In genomic region chr22:22425783-22426624, GRCh38 we compare ENCODE assay signal across 15 cellular contexts.
DNase-seq lines count a peak whose midpoint lies in the region; ATAC-seq, FAIRE-seq and TF ChIP-seq lines count a peak whose summit lies in the region.
"Had no signal": no experiment of that assay in that cellular context is flagged by ENCODE, and none has a peak within 500 bp of the region (broad histone marks: within the 10 kb centered on the region; RNA-seq: fewer than 3 reads in every experiment).

No MANE protein-coding gene starts in this region.

- peak overlapping the region in 4 of 6 donors; percentile 33 to 94 (median 84) for H3K27ac Mint-ChIP-seq in naive B cell
- no peak overlapping the region for H3K27ac Mint-ChIP-seq in CD14-positive monocyte

- no peak overlapping the region for H3K27ac ChIP-seq in left ventricle myocardium inferior (replicated peaks)
- no peak overlapping the region for H3K27ac ChIP-seq in WERI-Rb-1

- H3K27me3 Mint-ChIP-seq in naive B cell (no peaks in the 10 kb centered on the region), CD14-positive monocyte (ENCODE audit: low read depth in 3 of 3) (peaks cover 6 to 15% (median 12%) of the 10 kb centered on the region in 3 donors)

- H3K36me3 ChIP-seq in left ventricle myocardium inferior, result no peaks in the 10 kb centered on the region
- no peaks in the 10 kb centered on the region for H3K36me3 ChIP-seq in bronchial epithelial cell (ENCODE audit: control insufficient read depth, insufficient read depth, low read length)
- no peaks in the 10 kb centered on the region for H3K36me3 ChIP-seq in WERI-Rb-1
- H3K36me3 ChIP-seq: HAP-1 had no signal

- peak; percentile 70 for ATAC-seq in Right ventricle myocardium superior (ENCODE audit: poor library complexity)
- no peak for ATAC-seq in naive B cell (ENCODE audit: low read depth in 2 of 2)
- ATAC-seq in GM18498 (IDR thresholded peaks at IDR 0.05; ENCODE audit: unreplicated experiment), result no peak

- no peaks in the 10 kb centered on the region for H3K9me3 ChIP-seq in left ventricle myocardium inferior (replicated peaks)
- no peaks in the 10 kb centered on the region for H3K9me3 ChIP-seq in WERI-Rb-1 (ENCODE audit: severe bottlenecking)
- H3K9me3 ChIP-seq: HAP-1 had no signal

- H3K4me3 ChIP-seq in left ventricle myocardium inferior (no peak overlapping the region), bronchial epithelial cell (ENCODE audit: low read depth, low read length) (no peak overlapping the region), WERI-Rb-1 (ENCODE audit: low read depth, low read length) (no peak overlapping the region)
- H3K4me3 ChIP-seq: HAP-1 had no signal

- TF ChIP-seq CTCF in left ventricle myocardium inferior (IDR thresholded peaks at IDR 0.05; ENCODE audit: borderline replicate concordance) (no peak), bronchial epithelial cell (IDR thresholded peaks at IDR 0.05; ENCODE audit: insufficient read depth, low read length, severe bottlenecking) (no peak), WERI-Rb-1 (IDR thresholded peaks at IDR 0.05; ENCODE audit: low read depth, low read length) (no peak), CD14-positive monocyte (IDR thresholded peaks at IDR 0.05) (no peak)

- intact Hi-C loops in Right ventricle myocardium superior (cut with DNase I), result no loop called here
- intact Hi-C loops in left ventricle myocardium inferior (cut with micrococcal nuclease), result no loop called here
- intact Hi-C loops in CD14-positive monocyte (cut with micrococcal nuclease), result no loop called here

- peaks cover 97% of the 10 kb centered on the region for H3K27me3 ChIP-seq in left ventricle myocardium inferior (ENCODE audit: low read depth)
- H3K27me3 ChIP-seq in bronchial epithelial cell (ENCODE audit: control insufficient read depth, insufficient read depth, low read length), result peaks cover 3% of the 10 kb centered on the region
- no peaks in the 10 kb centered on the region for H3K27me3 ChIP-seq in WERI-Rb-1 (ENCODE audit: insufficient read depth, low read depth, severe bottlenecking)

- H3K9me3 Mint-ChIP-seq in naive B cell (no peaks in the 10 kb centered on the region), CD14-positive monocyte (peaks cover 0 to 3% (median 0%) of the 10 kb centered on the region in 7 donors)

- FAIRE-seq in bronchial epithelial cell (lab: Jason Lieb, UNC) (peak; percentile 93), urothelium cell line (lab: Jason Lieb, UNC) (peak; percentile 74)

- H3K36me3 Mint-ChIP-seq in naive B cell, result no peaks in the 10 kb centered on the region
- no peaks in the 10 kb centered on the region for H3K36me3 Mint-ChIP-seq in CD14-positive monocyte

- H3K4me1 ChIP-seq in left ventricle myocardium inferior, result no peaks in the 10 kb centered on the region
- H3K4me1 ChIP-seq: HAP-1 had no signal

- DNase-seq in Right ventricle myocardium superior (no peak), left ventricle myocardium inferior (no peak), bronchial epithelial cell (ENCODE audit: low read depth) (no peak), naive B cell (no peak), urothelium cell line (ENCODE audit: low spot score) (no peak), WERI-Rb-1 (no peak), CD14-positive monocyte (ENCODE audit: low spot score) (no peak)
- DNase-seq: C1 segment of cervical spinal cord, NCI-H1105 treated with DMSO at 0.1 percent for 48 hours, NCI-H1694 treated with DMSO at 0.1 percent for 48 hours, NCI-H2107, NCI-H2227 treated with DMSO at 0.1 percent for 48 hours, NCI-H524 treated with DMSO at 0.1 percent for 48 hours had no signal

- H3K4me3 Mint-ChIP-seq in naive B cell (peak overlapping the region in 6 of 8 donors; percentile 30 to 76 (median 68)), CD14-positive monocyte (no peak overlapping the region)

- H3K4me1 Mint-ChIP-seq in naive B cell (peaks cover 77 to 88% (median 84%) of the 10 kb centered on the region in 3 donors), CD14-positive monocyte (no peaks in the 10 kb centered on the region)

Comparison
In these comparisons a context has a peak if more than half of its experiments do, and no peak if none do; other contexts are left out.
1. H3K27ac Mint-ChIP-seq: peak in naive B cell (4 of 6); none in CD14-positive monocyte (0 of 7).
2. H3K4me3 Mint-ChIP-seq: peak in naive B cell (6 of 8); none in CD14-positive monocyte (0 of 2).